8 cellular contexts compared by ENCODE assay signal in the genomic region with DNA sequence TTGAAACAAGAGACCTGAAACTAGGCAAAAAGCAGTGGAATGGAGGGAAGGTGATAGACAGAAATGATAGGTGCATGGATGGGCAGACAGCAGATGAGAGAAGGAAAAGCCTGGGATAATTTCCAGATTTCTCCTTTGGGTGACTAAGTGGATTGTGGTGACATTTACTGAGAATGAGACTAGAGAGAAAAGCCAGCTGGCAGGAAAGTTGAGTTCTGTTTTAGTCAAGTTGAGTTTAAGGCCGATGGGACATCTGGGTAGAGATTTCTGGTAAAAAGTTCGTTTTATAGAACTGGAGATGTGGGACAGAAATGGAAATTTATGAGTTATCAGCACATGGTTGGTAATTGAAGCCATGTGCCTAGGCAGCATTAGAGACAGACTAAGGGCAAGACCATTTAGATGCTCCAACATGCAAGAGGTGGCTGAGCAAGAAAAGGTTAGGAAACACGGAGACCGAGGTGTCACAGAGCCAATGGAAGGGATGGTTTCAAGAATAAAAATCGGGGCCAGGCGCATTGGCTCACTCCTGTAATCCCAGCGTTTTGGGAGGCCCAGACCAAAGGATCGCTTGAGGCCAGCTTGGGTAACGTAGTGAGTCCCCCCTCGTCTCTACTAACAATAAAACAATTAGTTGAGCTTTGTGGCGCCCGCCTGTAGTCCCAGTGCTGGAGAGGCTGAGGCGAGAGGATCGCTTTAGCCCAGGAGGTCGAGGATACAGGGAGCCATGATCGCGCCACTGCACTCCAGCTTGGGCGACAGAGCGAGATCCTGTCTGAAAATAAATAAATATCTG. TPM values are rescaled to one million over a fixed set of nuclear protein-coding genes. Genes with fewer than 3 reads are reported as not detected.
DNase-seq lines count a peak whose midpoint lies in the region; ATAC-seq and TF ChIP-seq lines count a peak whose summit lies in the region.
"Had no signal": no experiment of that assay in that cellular context is flagged by ENCODE, and none has a peak within 500 bp of the region (broad histone marks: within the 10 kb centered on the region; RNA-seq: fewer than 3 reads in every experiment).

No MANE protein-coding gene starts in this region.

- peaks cover 16 to 24% (median 19%) of the 10 kb centered on the region in 3 donors for H3K4me1 Mint-ChIP-seq in T-cell

- CTCF ChIA-PET in T-cell (lab: Charles Lee) = no interaction called here

- intact Hi-C loops in spleen (cut with DNase I; ENCODE audit: low total_unique reads) = no loop called here

- no peak for TF ChIP-seq POLR2A in spleen (IDR thresholded peaks at IDR 0.05)

- peaks cover 9 to 29% (median 25%) of the 10 kb centered on the region in 6 donors for H3K4me1 ChIP-seq in spleen

- WGBS in spleen, 5 donors = 87 to 93% (median 92%) methylated on average over 19 of the region's 19 CpGs

- POLR2A ChIA-PET in T-cell (lab: Charles Lee) = no interaction called here

- peaks cover 0 to 7% (median 6%) of the 10 kb centered on the region in 3 donors for H3K9me3 Mint-ChIP-seq in T-cell

- peak overlapping the region; percentile 88 to 95 (median 88) for H3K4me3 Mint-ChIP-seq in T-cell

- peaks cover 0 to 12% (median 10%) of the 10 kb centered on the region in 8 donors for H3K9me3 ChIP-seq in spleen

- peaks cover 0 to 23% (median 0%) of the 10 kb centered on the region in 7 donors for H3K27me3 ChIP-seq in spleen (replicated peaks in 1 of 7)

- ATAC-seq in T-cell (replicated peaks in 1 of 4) (no peak), GM18517 (IDR thresholded peaks at IDR 0.05; ENCODE audit: unreplicated experiment) (no peak)

- peak overlapping the region in 1 of 8 donors; percentile 92 for H3K27ac ChIP-seq in spleen

- no peak for TF ChIP-seq CTCF in fibroblast of pulmonary artery (IDR thresholded peaks at IDR 0.05; ENCODE audit: low read length, missing control alignments)
- TF ChIP-seq CTCF in spleen (IDR thresholded peaks at IDR 0.05 in 8 of 11, conservative IDR thresholded peaks at IDR 0.05 in 3 of 11) = no peak

- H3K4me3 ChIP-seq in GM08714 (ENCODE audit: low read length) = peak overlapping the region; percentile 89; the same call in 1 of the 2 replicates
- peak overlapping the region; percentile 81 for H3K4me3 ChIP-seq in fibroblast of pulmonary artery (replicated peaks; ENCODE audit: low read depth, low read length)
- H3K4me3 ChIP-seq in spleen = peak overlapping the region in 5 of 8 donors; percentile 72 to 92 (median 77)

- DNase-seq in T-cell = no peak
- no peak for DNase-seq in fibroblast of pulmonary artery (ENCODE audit: low read depth)
- no peak for DNase-seq in spleen
- DNase-seq in activated CD4-positive, alpha-beta T cell treated with anti-CD3 and anti-CD28 coated beads for 48 hours = no peak
- DNase-seq in stimulated activated CD4-positive, alpha-beta T cell treated with anti-CD3 and anti-CD28 coated beads, Interleukin-1b, Interleukin-23, amount 100 ng/mL, for 48 hours = no peak
- DNase-seq: islet precursor cell had no signal

- H3K27me3 Mint-ChIP-seq in T-cell = no peaks in the 10 kb centered on the region

- H3K36me3 ChIP-seq in spleen = no peaks in the 10 kb centered on the region

- peak overlapping the region; percentile 91 to 93 for H3K27ac Mint-ChIP-seq in T-cell

- no peaks in the 10 kb centered on the region for H3K36me3 Mint-ChIP-seq in T-cell

RNA-seq across cellular contexts. Expression of a gene that starts 9.6 kb away (rescaled TPM):
- total RNA-seq in T-cell (10 to 100 TPM in 2 of 5 donors, 1 to 10 TPM in 3; 8.6 to 14.6 (median 8.8) TPM), spleen (10 to 100 TPM in 6 of 7 donors, 1 to 10 TPM in 1; 8.9 to 15.3 (median 11.3) TPM)
- 1 to 10 TPM in 1 of 3 donors, under 1 TPM in 2; 0.52 to 1.1 (median 0.65) TPM for polyA plus RNA-seq in spleen
